Comparison of ENCODE assay signal across 15 cellular contexts in genomic region chr1:116671835-116672234, GRCh38. TPM values are rescaled to one million over a fixed set of nuclear protein-coding genes. Genes with fewer than 3 reads are reported as not detected.
DNase-seq lines count a peak whose midpoint lies in the region; ATAC-seq and TF ChIP-seq lines count a peak whose summit lies in the region.
"Had no signal": no experiment of that assay in that cellular context is flagged by ENCODE, and none has a peak within 500 bp of the region (broad histone marks: within the 10 kb centered on the region; RNA-seq: fewer than 3 reads in every experiment).

No MANE protein-coding gene starts in this region.

- no peaks in the 10 kb centered on the region for H3K36me3 ChIP-seq in HAP-1 (replicated peaks)

- no peak for TF ChIP-seq CTCF in fibroblast of mammary gland (conservative IDR thresholded peaks at IDR 0.05; ENCODE audit: control insufficient read depth, insufficient read depth, low read depth, low read length)

- H3K9me3 ChIP-seq in HAP-1 = no peaks in the 10 kb centered on the region
- H3K9me3 ChIP-seq: A549, Caco-2 had no signal

- DNase-seq in DMS 273 (lab: John Stamatoyannopoulos, UW; ENCODE audit: unreplicated experiment) (peak; percentile 73), M059J (ENCODE audit: low read depth) (peak; percentile 20), NCI-H524 treated with DMSO at 0.1 percent for 48 hours (lab: John Stamatoyannopoulos, UW) (peak; percentile 48), fibroblast of mammary gland (ENCODE audit: low read depth) (peak; percentile 17), SKM-1 (lab: John Stamatoyannopoulos, UW; ENCODE audit: unreplicated experiment) (no peak), HAP-1 (ENCODE audit: low spot score in 2 of 2) (no peak)
- DNase-seq: NCI-H1105, NCI-H1694, NCI-H2081 treated with DMSO at 0.1 percent for 48 hours, NCI-H345, SIG-M5 had no signal

- in situ Hi-C loops in HAP-1 (cut with MboI; ENCODE audit: low sequenced_read_pairs) = loop anchor here (10.0 kb wide), 1 partner anchor 97 kb away; the partner anchor contains the start of gene CD58

- H3K4me3 ChIP-seq in fibroblast of mammary gland (ENCODE audit: control insufficient read depth, low read depth, low read length) (no peak overlapping the region), HAP-1 (no peak overlapping the region)
- H3K4me3 ChIP-seq: A549 had no signal

- ATAC-seq in HG03175 (IDR thresholded peaks at IDR 0.05; ENCODE audit: unreplicated experiment) (no peak), GM21360 (IDR thresholded peaks at IDR 0.05; ENCODE audit: unreplicated experiment) (no peak)

- peaks cover 3% of the 10 kb centered on the region for H3K27me3 ChIP-seq in HAP-1 (ENCODE audit: low read depth)

- H3K4me1 ChIP-seq in HAP-1 = peaks cover 3% of the 10 kb centered on the region
- H3K4me1 ChIP-seq: A549, Caco-2 had no signal

RNA-seq across cellular contexts. Expression of gene IGSF3, which starts 4.3 kb away (rescaled TPM):
- total RNA-seq in M059J (2014; rRNA removed; shearing (Covaris generic)) = 12.0 and 24.9 TPM in 2 replicates

Comparison
In these comparisons a context has a peak if more than half of its experiments do, and no peak if none do; other contexts are left out.
1. DNase-seq: peak in DMS 273 (single experiment), M059J (single experiment), NCI-H524 treated with DMSO at 0.1 percent for 48 hours (single experiment) and fibroblast of mammary gland (single experiment); none in SKM-1 (single experiment) and HAP-1 (0 of 2).